19 cellular contexts compared by ENCODE assay signal in genomic region chr6:161057103-161058091, GRCh38.
DNase-seq lines count a peak whose midpoint lies in the region; ATAC-seq lines count a peak whose summit lies in the region.
"Had no signal": no experiment of that assay in that cellular context is flagged by ENCODE, and none has a peak within 500 bp of the region (broad histone marks: within the 10 kb centered on the region; RNA-seq: fewer than 3 reads in every experiment).

No MANE protein-coding gene starts in this region.

- no peak overlapping the region for H3K9ac ChIP-seq in mesendoderm (ENCODE audit: low read length)

- H3K79me2 ChIP-seq in mesendoderm (ENCODE audit: control insufficient read depth, insufficient read depth, low read length) = peaks cover 12% of the 10 kb centered on the region

- no peak overlapping the region for H3K4me3 Mint-ChIP-seq in activated CD4-positive, alpha-beta T cell treated with anti-CD3 and anti-CD28 coated beads for 36 hours
- H3K4me3 Mint-ChIP-seq in activated T-helper 17 cell treated with anti-CD3 and anti-CD28 coated beads, Interleukin-2, amount 50 U/mL, for 72 hours = peak overlapping the region; percentile 69
- H3K4me3 Mint-ChIP-seq: activated CD8-positive, alpha-beta memory T cell treated with anti-CD3 and anti-CD28 coated beads, Interleukin-2, amount 10 ng/mL, durations not matched to agents 7 days and 5 days; CD8-positive, alpha-beta memory T cell; stimulated activated naive CD8-positive, alpha-beta T cell treated with anti-CD3 and anti-CD28 coated beads, Interleukin-15, amount 100 ng/mL, for 72 hours had no signal

- H3K27ac ChIP-seq in mesendoderm (ENCODE audit: low read depth, low read length) = no peak overlapping the region
- H3K27ac ChIP-seq: ascending aorta, colonic mucosa, uterus had no signal

- H3K27ac Mint-ChIP-seq in activated CD4-positive, alpha-beta T cell treated with anti-CD3 and anti-CD28 coated beads for 36 hours = no peak overlapping the region
- H3K27ac Mint-ChIP-seq in activated T-helper 17 cell treated with anti-CD3 and anti-CD28 coated beads, Interleukin-2, amount 50 U/mL, for 72 hours = peak overlapping the region; percentile 81
- H3K27ac Mint-ChIP-seq: activated CD8-positive, alpha-beta memory T cell treated with anti-CD3 and anti-CD28 coated beads, Interleukin-2, amount 10 ng/mL, durations not matched to agents 7 days and 5 days had no signal

- H3K18ac ChIP-seq in mesendoderm (ENCODE audit: low read length) = no peak overlapping the region

- no peaks in the 10 kb centered on the region for H3K27me3 Mint-ChIP-seq in activated CD4-positive, alpha-beta T cell treated with anti-CD3 and anti-CD28 coated beads for 36 hours
- H3K27me3 Mint-ChIP-seq in activated T-helper 17 cell treated with anti-CD3 and anti-CD28 coated beads, Interleukin-2, amount 50 U/mL, for 72 hours = no peaks in the 10 kb centered on the region
- H3K27me3 Mint-ChIP-seq: activated CD8-positive, alpha-beta memory T cell treated with anti-CD3 and anti-CD28 coated beads, Interleukin-2, amount 10 ng/mL, durations not matched to agents 7 days and 5 days; CD8-positive, alpha-beta memory T cell; stimulated activated naive CD8-positive, alpha-beta T cell treated with anti-CD3 and anti-CD28 coated beads, Interleukin-15, amount 100 ng/mL, for 72 hours had no signal

- peaks cover 7% of the 10 kb centered on the region for H3K79me1 ChIP-seq in mesendoderm (ENCODE audit: low read length)

- DNase-seq in activated CD4-positive, alpha-beta T cell treated with anti-CD3 and anti-CD28 coated beads for 36 hours = no peak
- no peak for DNase-seq in activated CD4-positive, alpha-beta T cell treated with anti-CD3 and anti-CD28 coated beads for 4 hours
- DNase-seq in NCI-H1105 (lab: John Stamatoyannopoulos, UW) = peak; percentile 11
- DNase-seq in mesendoderm = no peak
- no peak for DNase-seq in islet precursor cell
- DNase-seq: activated CD4-positive, CD25-positive, alpha-beta regulatory T cell treated with anti-CD3 and anti-CD28 coated beads, Interleukin-2, amount 50 U/mL, for 72 hours; activated CD8-positive, alpha-beta memory T cell treated with anti-CD3 and anti-CD28 coated beads, Interleukin-2, amount 10 ng/mL, durations not matched to agents 7 days and 5 days; CD8-positive, alpha-beta memory T cell; colonic mucosa; head of caudate nucleus; right cardiac atrium; SIG-M5; stimulated activated naive CD8-positive, alpha-beta T cell treated with anti-CD3 and anti-CD28 coated beads, Interleukin-15, amount 100 ng/mL, for 72 hours; uterus had no signal

- H3K4me1 ChIP-seq in mesendoderm (ENCODE audit: control insufficient read depth, low read depth, low read length) = no peaks in the 10 kb centered on the region
- H3K4me1 ChIP-seq: ascending aorta, colonic mucosa, uterus had no signal

- peaks cover 14% of the 10 kb centered on the region for H3K36me3 Mint-ChIP-seq in activated CD4-positive, alpha-beta T cell treated with anti-CD3 and anti-CD28 coated beads for 36 hours (ENCODE audit: low read depth)
- peaks cover 38% of the 10 kb centered on the region for H3K36me3 Mint-ChIP-seq in activated T-helper 17 cell treated with anti-CD3 and anti-CD28 coated beads, Interleukin-2, amount 50 U/mL, for 72 hours (ENCODE audit: low read depth)

- CTCF ChIA-PET in activated CD4-positive, alpha-beta T cell treated with anti-CD3 and anti-CD28 coated beads for 36 hours (lab: Charles Lee) = no interaction called here

- no peak overlapping the region for H4K5ac ChIP-seq in mesendoderm (ENCODE audit: low read length)

- no peak overlapping the region for H2BK15ac ChIP-seq in mesendoderm (replicated peaks; ENCODE audit: low read depth)

- peak; percentile 47 for ATAC-seq in activated CD4-positive, alpha-beta T cell treated with anti-CD3 and anti-CD28 coated beads for 36 hours
- peak; percentile 67 for ATAC-seq in activated T-helper 17 cell treated with anti-CD3 and anti-CD28 coated beads, Interleukin-2, amount 50 U/mL, for 72 hours (replicated peaks)
- ATAC-seq in HG03469 (IDR thresholded peaks at IDR 0.05; ENCODE audit: unreplicated experiment) = no peak
- no peak for ATAC-seq in GM19397 (IDR thresholded peaks at IDR 0.05; ENCODE audit: unreplicated experiment)
- ATAC-seq: activated CD8-positive, alpha-beta memory T cell treated with anti-CD3 and anti-CD28 coated beads, Interleukin-2, amount 10 ng/mL, durations not matched to agents 7 days and 5 days; HCT116; right cardiac atrium; stimulated activated naive CD8-positive, alpha-beta T cell treated with anti-CD3 and anti-CD28 coated beads, Interleukin-15, amount 100 ng/mL, for 72 hours had no signal

- H4K8ac ChIP-seq in mesendoderm (ENCODE audit: low read depth, low read length) = peak overlapping the region; percentile 28

- H2AK5ac ChIP-seq in mesendoderm (ENCODE audit: low read length) = no peak overlapping the region

- POLR2A ChIA-PET in activated CD4-positive, alpha-beta T cell treated with anti-CD3 and anti-CD28 coated beads for 36 hours (lab: Charles Lee) = no interaction called here

- no peak overlapping the region for H2BK120ac ChIP-seq in mesendoderm (ENCODE audit: low read depth, low read length)

- H3K23ac ChIP-seq in mesendoderm (ENCODE audit: low read length) = no peak overlapping the region

- H3K4me1 Mint-ChIP-seq in activated CD4-positive, alpha-beta T cell treated with anti-CD3 and anti-CD28 coated beads for 36 hours = peaks cover 19% of the 10 kb centered on the region
- peaks cover 25% of the 10 kb centered on the region for H3K4me1 Mint-ChIP-seq in activated T-helper 17 cell treated with anti-CD3 and anti-CD28 coated beads, Interleukin-2, amount 50 U/mL, for 72 hours

- no peak overlapping the region for H3K4me3 ChIP-seq in mesendoderm (ENCODE audit: low read length)
- H3K4me3 ChIP-seq: ascending aorta, colonic mucosa, uterus had no signal

- no peak overlapping the region for H3K56ac ChIP-seq in mesendoderm (ENCODE audit: low read length)

- no peaks in the 10 kb centered on the region for H3K36me3 ChIP-seq in mesendoderm (ENCODE audit: control insufficient read depth, insufficient read depth, low read length)
- H3K36me3 ChIP-seq: colonic mucosa, uterus had no signal

- H3K9me3 Mint-ChIP-seq in activated CD4-positive, alpha-beta T cell treated with anti-CD3 and anti-CD28 coated beads for 36 hours (ENCODE audit: low read depth) = no peaks in the 10 kb centered on the region
- H3K9me3 Mint-ChIP-seq in activated T-helper 17 cell treated with anti-CD3 and anti-CD28 coated beads, Interleukin-2, amount 50 U/mL, for 72 hours = peaks cover 4% of the 10 kb centered on the region
- H3K9me3 Mint-ChIP-seq: CD8-positive, alpha-beta memory T cell; stimulated activated naive CD8-positive, alpha-beta T cell treated with anti-CD3 and anti-CD28 coated beads, Interleukin-15, amount 100 ng/mL, for 72 hours had no signal

- no CpG with 5 or more reads among the region's 11 CpGs for WGBS in mesendoderm (ENCODE audit: extremely low coverage, insufficient coverage, low lambda C conversion rate)

- intact Hi-C loops in activated CD4-positive, alpha-beta T cell treated with anti-CD3 and anti-CD28 coated beads for 36 hours (cut with DNase I, micrococcal nuclease) = no loop called here

- H3K27me3 ChIP-seq in mesendoderm (ENCODE audit: insufficient read depth, low read length, poor library complexity) = no peaks in the 10 kb centered on the region
- H3K27me3 ChIP-seq: ascending aorta, colonic mucosa, uterus had no signal

- no peak overlapping the region for H2BK5ac ChIP-seq in mesendoderm (ENCODE audit: low read length)

- no peak overlapping the region for H3K4me2 ChIP-seq in mesendoderm (ENCODE audit: low read length)

- no peak overlapping the region for H3K4ac ChIP-seq in mesendoderm (ENCODE audit: low read depth, low read length)

Comparison
In these comparisons a context has a peak if more than half of its experiments do, and no peak if none do; other contexts are left out.
1. ATAC-seq: peak in activated CD4-positive, alpha-beta T cell treated with anti-CD3 and anti-CD28 coated beads for 36 hours (single experiment) and activated T-helper 17 cell treated with anti-CD3 and anti-CD28 coated beads, Interleukin-2, amount 50 U/mL, for 72 hours (single experiment); none in HG03469 (single experiment) and GM19397 (single experiment).